Comparison of ENCODE assay signal across 9 cellular contexts in genomic region chr19:40713939-40714338, GRCh38. TPM values are rescaled to one million over a fixed set of nuclear protein-coding genes. Genes with fewer than 3 reads are reported as not detected.
DNase-seq lines count a peak whose midpoint lies in the region; ATAC-seq, FAIRE-seq and TF ChIP-seq lines count a peak whose summit lies in the region.
"Had no signal": no experiment of that assay in that cellular context is flagged by ENCODE, and none has a peak within 500 bp of the region (broad histone marks: within the 10 kb centered on the region; RNA-seq: fewer than 3 reads in every experiment).

No MANE protein-coding gene starts in this region.

- no peak overlapping the region for H3K4me3 ChIP-seq in HepG2 (replicated peaks in 1 of 3; ENCODE audit: insufficient read depth in 1 of 3, low read depth in 2 of 3, low read length in 3 of 3)
- peak overlapping the region in 1 of 3 donors; percentile 92 for H3K4me3 ChIP-seq in right lobe of liver
- H3K4me3 ChIP-seq in coronary artery = peak overlapping the region; percentile 94

- 0 out of 2 replicates have a peak overlapping the region, but pooled peaks have one; percentile 67 for H3K9ac ChIP-seq in HepG2 (ENCODE audit: insufficient read depth, low read depth, low read length)

- TF ChIP-seq EP300 in HepG2 (IDR thresholded peaks at IDR 0.05; ENCODE audit: low read depth in 2 of 2, low read length in 2 of 2) (no peak), HepG2 (CRISPR knock-in tag; IDR thresholded peaks at IDR 0.05; ENCODE audit: borderline replicate concordance) (no peak)

- no peak for TF ChIP-seq POLR2A in HepG2 (IDR thresholded peaks at IDR 0.05; ENCODE audit: insufficient read depth in 1 of 2, low read depth in 2 of 2, low read length in 2 of 2)
- TF ChIP-seq POLR2A in right lobe of liver (IDR thresholded peaks at IDR 0.05) = no peak

- intact Hi-C loops in HepG2 (cut with micrococcal nuclease; ENCODE audit: unreplicated experiment) = no loop called here
- intact Hi-C loops in right lobe of liver (cut with DNase I) = no loop called here
- intact Hi-C loops in natural killer cell (cut with micrococcal nuclease) = loop anchor here (1.0 kb wide), 1 partner anchor 24 kb away; the partner anchor contains the start of gene NUMBL

- no peaks in the 10 kb centered on the region for H3K9me3 Mint-ChIP-seq in natural killer cell

- WGBS in HepG2 (ENCODE audit: low lambda C conversion rate) = 80% methylated on average over 7 of the region's 11 CpGs
- 93% methylated on average over 3 of the region's 11 CpGs for WGBS in right lobe of liver (ENCODE audit: insufficient coverage, low coverage, low lambda C conversion rate, missing lambda C conversion rate)

- no peak for TF ChIP-seq RAD21 in HepG2 (CRISPR knock-in tag; IDR thresholded peaks at IDR 0.05)

- peak overlapping the region; percentile 99 for H3K27ac Mint-ChIP-seq in natural killer cell

- peak overlapping the region; percentile 94; the same call in 1 of the 2 replicates for H3K4me2 ChIP-seq in HepG2 (ENCODE audit: low read depth, low read length)

- peak overlapping the region; percentile 76 for H3K4me3 Mint-ChIP-seq in natural killer cell

- CTCF ChIA-PET in HepG2 (lab: Yijun Ruan, JAX; ENCODE audit: low intra/inter-chr PET ratio, low total read pairs) = no interaction called here

- H2AFZ ChIP-seq in HepG2 (ENCODE audit: low read length) = no peak overlapping the region

- H3K27me3 Mint-ChIP-seq in natural killer cell (ENCODE audit: low read depth in 2 of 2) = no peaks in the 10 kb centered on the region

- in situ Hi-C loops in HepG2 (cut with HindIII; ENCODE audit: extremely low pct_ligation_motif_present, low pct_unique_long_range_greater_than_20kb) = no loop called here

- BruUV-seq in HepG2 (replicated peaks; lab: Mats Ljungman, UMichigan) = no TSS peak

- H3K36me3 ChIP-seq in HepG2 (replicated peaks in 1 of 2; ENCODE audit: control insufficient read depth in 1 of 2, insufficient read depth in 2 of 2, low read length in 2 of 2) = peaks cover 2 to 7% of the 10 kb centered on the region in 2 experiments; a peak in 3 of 5 replicates
- peaks cover 0 to 34% (median 4%) of the 10 kb centered on the region in 4 donors for H3K36me3 ChIP-seq in right lobe of liver

- no peak for ATAC-seq in HepG2
- no peak for ATAC-seq in right lobe of liver
- no peak for ATAC-seq in natural killer cell
- no peak for ATAC-seq in HG03442 (IDR thresholded peaks at IDR 0.05; ENCODE audit: unreplicated experiment)

- peaks cover 3% of the 10 kb centered on the region for H3K36me3 Mint-ChIP-seq in natural killer cell

- H3K27ac ChIP-seq in HepG2 (ENCODE audit: extremely low read length, insufficient read depth, low read length) (no peak overlapping the region), right lobe of liver (peak overlapping the region in 1 of 3 donors; percentile 43), coronary artery (peak overlapping the region; percentile 94 to 98)

- peaks cover 17% of the 10 kb centered on the region for H3K79me2 ChIP-seq in HepG2 (ENCODE audit: insufficient read depth, low read length)

- H4K20me1 ChIP-seq in HepG2 (ENCODE audit: insufficient read depth, low read length) = no peaks in the 10 kb centered on the region

- DNase-seq in HepG2 (ENCODE audit: low spot score) (no peak), right lobe of liver (no peak), coronary artery (ENCODE audit: low spot score) (no peak), natural killer cell (no peak), T1000 (lab: John Stamatoyannopoulos, UW) (no peak), HCEC 1CT (no peak)
- DNase-seq in activated effector memory CD4-positive, alpha-beta T cell treated with Interleukin-2 at 50 U/mL for 16 hours = no peak
- DNase-seq: KBM-7 had no signal

- POLR2A ChIA-PET in HepG2 (lab: Yijun Ruan, JAX) = interaction anchor here (1.0 kb wide), 1 partner anchor 64 kb away, joined by 6 read pairs; the partner anchor contains the start of gene RAB4B

- H3K27me3 ChIP-seq in HepG2 (ENCODE audit: control insufficient read depth in 1 of 2, insufficient read depth in 2 of 2, low read length in 2 of 2) (no peaks in the 10 kb centered on the region; a peak in 1 of 5 replicates), right lobe of liver (no peaks in the 10 kb centered on the region)

- peaks cover 38 to 55% of the 10 kb centered on the region in 2 donors for H3K4me1 Mint-ChIP-seq in natural killer cell

- FAIRE-seq in HepG2 (lab: Jason Lieb, UNC) = no peak

- H3K9me3 ChIP-seq in HepG2 (ENCODE audit: low read length) = no peaks in the 10 kb centered on the region
- H3K9me3 ChIP-seq in right lobe of liver = no peaks in the 10 kb centered on the region

- H3K4me1 ChIP-seq in HepG2 (ENCODE audit: insufficient read depth, low read length) (peaks cover 19% of the 10 kb centered on the region), right lobe of liver (peaks cover 0 to 20% (median 8%) of the 10 kb centered on the region in 4 donors)

- no peak for TF ChIP-seq CTCF in HepG2 (CRISPR knock-in tag; IDR thresholded peaks at IDR 0.05)
- TF ChIP-seq CTCF in right lobe of liver (IDR thresholded peaks at IDR 0.05) = no peak
- no peak for TF ChIP-seq CTCF in coronary artery (IDR thresholded peaks at IDR 0.05)
- TF ChIP-seq CTCF in natural killer cell (IDR thresholded peaks at IDR 0.05) = no peak

RNA-seq across cellular contexts. Expression of gene COQ8B, which starts 2.7 kb away (rescaled TPM):
- total RNA-seq in HepG2 (2016; rRNA removed; fragmentation: Illumina TruSeq; extraction: Trizol) = 10.3 and 17.2 TPM in 2 replicates
- total RNA-seq in HepG2 (2016; cell fraction: cytosol; rRNA removed; fragmentation: Illumina TruSeq; extraction: Trizol; ENCODE audit: low read depth) = 11.6 and 12.3 TPM in 2 replicates
- 8.6 and 17.5 TPM in 2 replicates for total RNA-seq in HepG2 (2016; cell fraction: insoluble cytoplasmic fraction; rRNA removed; fragmentation: Illumina TruSeq; extraction: Trizol)
- 16.6 and 19.5 TPM in 2 replicates for total RNA-seq in HepG2 (2016; cell fraction: membrane; rRNA removed; fragmentation: Illumina TruSeq; extraction: Trizol)
- total RNA-seq in HepG2 (2016; cell fraction: nucleus; rRNA removed; fragmentation: Illumina TruSeq; extraction: Trizol) = 13.3 and 18.3 TPM in 2 replicates
- 12.3 and 14.7 TPM in 2 replicates for polyA plus RNA-seq in HepG2 (2011; rRNA removed)
- polyA plus RNA-seq in HepG2 (2011; cell fraction: cytosol; rRNA removed) = 9.9 and 15.6 TPM in 2 replicates
- 54.2 and 65.2 TPM in 2 replicates for polyA plus RNA-seq in HepG2 (2011; cell fraction: nucleus; rRNA removed)
- polyA plus RNA-seq in HepG2 (2012) = 8.7 and 13.0 TPM in 2 replicates
- polyA plus RNA-seq in HepG2 (2016; cell fraction: cytosol; fragmentation: Illumina TruSeq; extraction: Trizol; ENCODE audit: low read depth) = 5.6 and 6.3 TPM in 2 replicates
- polyA plus RNA-seq in HepG2 (2016; cell fraction: insoluble cytoplasmic fraction; fragmentation: Illumina TruSeq; extraction: Trizol; ENCODE audit: low read depth) = 7.8 and 9.6 TPM in 2 replicates
- polyA plus RNA-seq in HepG2 (2016; cell fraction: membrane; fragmentation: Illumina TruSeq; extraction: Trizol; ENCODE audit: low read depth) = 8.1 and 8.4 TPM in 2 replicates
- polyA plus RNA-seq in HepG2 (2016; cell fraction: nucleus; fragmentation: Illumina TruSeq; extraction: Trizol; ENCODE audit: insufficient read depth, low read depth) = 21.5 and 25.0 TPM in 2 replicates
- polyA minus RNA-seq in HepG2 (2011; rRNA and poly(A)+ RNA removed; ENCODE audit: low replicate concordance) = 22.0 and 30.0 TPM in 2 replicates
- 7.7 and 9.0 TPM in 2 replicates for polyA minus RNA-seq in HepG2 (2011; cell fraction: cytosol; rRNA and poly(A)+ RNA removed)
- 19.1 and 21.8 TPM in 2 replicates for polyA minus RNA-seq in HepG2 (2011; cell fraction: nucleus; rRNA and poly(A)+ RNA removed)
- 10 to 100 TPM; 15.1 to 30.6 (median 25.6) TPM for total RNA-seq in right lobe of liver
- total RNA-seq in natural killer cell = 10 to 100 TPM; 31.8 to 46.7 (median 39.6) TPM

RNA-seq across cellular contexts. Expression of gene ITPKC, which starts 3.0 kb away (rescaled TPM):
- total RNA-seq in HepG2 (2016; rRNA removed; fragmentation: Illumina TruSeq; extraction: Trizol) (11.2 and 11.3 TPM in 2 replicates), right lobe of liver (10 to 100 TPM in 3 of 6 experiments, 1 to 10 TPM in 3; 6.8 to 19.7 (median 11.1) TPM), natural killer cell (10 to 100 TPM in 2 of 3 donors, 1 to 10 TPM in 1; 8.7 to 11.1 (median 11.0) TPM)
- total RNA-seq in HepG2 (2016; cell fraction: cytosol; rRNA removed; fragmentation: Illumina TruSeq; extraction: Trizol; ENCODE audit: low read depth) = 2.2 and 2.9 TPM in 2 replicates
- total RNA-seq in HepG2 (2016; cell fraction: insoluble cytoplasmic fraction; rRNA removed; fragmentation: Illumina TruSeq; extraction: Trizol) = 11.1 and 11.2 TPM in 2 replicates
- 6.2 and 7.0 TPM in 2 replicates for total RNA-seq in HepG2 (2016; cell fraction: membrane; rRNA removed; fragmentation: Illumina TruSeq; extraction: Trizol)
- total RNA-seq in HepG2 (2016; cell fraction: nucleus; rRNA removed; fragmentation: Illumina TruSeq; extraction: Trizol) = 9.4 and 10.1 TPM in 2 replicates
- polyA plus RNA-seq in HepG2 (2011; rRNA removed) = 6.9 and 12.4 TPM in 2 replicates
- polyA plus RNA-seq in HepG2 (2011; cell fraction: cytosol; rRNA removed) = 7.5 and 8.3 TPM in 2 replicates
- polyA plus RNA-seq in HepG2 (2011; cell fraction: nucleus; rRNA removed) = 10.9 and 11.5 TPM in 2 replicates
- polyA plus RNA-seq in HepG2 (2012) = 5.5 and 8.9 TPM in 2 replicates
- 1.6 and 1.9 TPM in 2 replicates for polyA plus RNA-seq in HepG2 (2016; cell fraction: cytosol; fragmentation: Illumina TruSeq; extraction: Trizol; ENCODE audit: low read depth)
- 9.6 and 11.1 TPM in 2 replicates for polyA plus RNA-seq in HepG2 (2016; cell fraction: insoluble cytoplasmic fraction; fragmentation: Illumina TruSeq; extraction: Trizol; ENCODE audit: low read depth)
- 4.0 and 4.4 TPM in 2 replicates for polyA plus RNA-seq in HepG2 (2016; cell fraction: membrane; fragmentation: Illumina TruSeq; extraction: Trizol; ENCODE audit: low read depth)
- 16.8 and 17.2 TPM in 2 replicates for polyA plus RNA-seq in HepG2 (2016; cell fraction: nucleus; fragmentation: Illumina TruSeq; extraction: Trizol; ENCODE audit: insufficient read depth, low read depth)
- 7.6 and 22.0 TPM in 2 replicates for polyA minus RNA-seq in HepG2 (2011; rRNA and poly(A)+ RNA removed; ENCODE audit: low replicate concordance)
- 4.2 and 6.6 TPM in 2 replicates for polyA minus RNA-seq in HepG2 (2011; cell fraction: cytosol; rRNA and poly(A)+ RNA removed)
- polyA minus RNA-seq in HepG2 (2011; cell fraction: nucleus; rRNA and poly(A)+ RNA removed) = 5.5 and 7.5 TPM in 2 replicates

RNA-seq across cellular contexts. Expression of gene NUMBL, which starts 23.5 kb away (rescaled TPM):
- 0.20 and 0.49 TPM in 2 replicates for total RNA-seq in HepG2 (2016; rRNA removed; fragmentation: Illumina TruSeq; extraction: Trizol)
- total RNA-seq in HepG2 (2016; cell fraction: cytosol; rRNA removed; fragmentation: Illumina TruSeq; extraction: Trizol; ENCODE audit: low read depth) = 0.09 and 0.10 TPM in 2 replicates
- 0.04 and 0.58 TPM in 2 replicates for total RNA-seq in HepG2 (2016; cell fraction: insoluble cytoplasmic fraction; rRNA removed; fragmentation: Illumina TruSeq; extraction: Trizol)
- 0.25 and 0.52 TPM in 2 replicates for total RNA-seq in HepG2 (2016; cell fraction: membrane; rRNA removed; fragmentation: Illumina TruSeq; extraction: Trizol)
- total RNA-seq in HepG2 (2016; cell fraction: nucleus; rRNA removed; fragmentation: Illumina TruSeq; extraction: Trizol) = 0.69 and 2.1 TPM in 2 replicates
- polyA plus RNA-seq in HepG2 (2011; rRNA removed) = 2.2 and 2.3 TPM in 2 replicates
- polyA plus RNA-seq in HepG2 (2011; cell fraction: cytosol; rRNA removed) = 0.67 and 0.90 TPM in 2 replicates
- polyA plus RNA-seq in HepG2 (2011; cell fraction: nucleus; rRNA removed) = 21.6 and 25.2 TPM in 2 replicates
- polyA plus RNA-seq in HepG2 (2012) = 0.78 and 2.1 TPM in 2 replicates
- polyA plus RNA-seq in HepG2 (2016; cell fraction: cytosol; fragmentation: Illumina TruSeq; extraction: Trizol; ENCODE audit: low read depth) = 0.10 and 0.11 TPM in 2 replicates
- 0.27 and 0.56 TPM in 2 replicates for polyA plus RNA-seq in HepG2 (2016; cell fraction: insoluble cytoplasmic fraction; fragmentation: Illumina TruSeq; extraction: Trizol; ENCODE audit: low read depth)
- 0.07 and 0.19 TPM in 2 replicates for polyA plus RNA-seq in HepG2 (2016; cell fraction: membrane; fragmentation: Illumina TruSeq; extraction: Trizol; ENCODE audit: low read depth)
- 4.8 and 6.7 TPM in 2 replicates for polyA plus RNA-seq in HepG2 (2016; cell fraction: nucleus; fragmentation: Illumina TruSeq; extraction: Trizol; ENCODE audit: insufficient read depth, low read depth)
- 1.2 and 14.1 TPM in 2 replicates for polyA minus RNA-seq in HepG2 (2011; rRNA and poly(A)+ RNA removed; ENCODE audit: low replicate concordance)
- polyA minus RNA-seq in HepG2 (2011; cell fraction: cytosol; rRNA and poly(A)+ RNA removed) = 0.35 and 0.99 TPM in 2 replicates
- 2.8 and 2.9 TPM in 2 replicates for polyA minus RNA-seq in HepG2 (2011; cell fraction: nucleus; rRNA and poly(A)+ RNA removed)
- total RNA-seq in right lobe of liver = 10 to 100 TPM in 3 of 6 experiments, 1 to 10 TPM in 3; 6.1 to 19.6 (median 10.5) TPM
- total RNA-seq in natural killer cell = 10 to 100 TPM in 2 of 3 donors, 1 to 10 TPM in 1; 9.9 to 19.5 (median 10.2) TPM

RNA-seq across cellular contexts. Expression of gene ACTMAP, which starts 36.3 kb away (rescaled TPM):
- 2.2 and 3.9 TPM in 2 replicates for total RNA-seq in HepG2 (2016; rRNA removed; fragmentation: Illumina TruSeq; extraction: Trizol)
- total RNA-seq in HepG2 (2016; cell fraction: cytosol; rRNA removed; fragmentation: Illumina TruSeq; extraction: Trizol; ENCODE audit: low read depth) = 2.1 and 5.1 TPM in 2 replicates
- total RNA-seq in HepG2 (2016; cell fraction: insoluble cytoplasmic fraction; rRNA removed; fragmentation: Illumina TruSeq; extraction: Trizol) = 2.2 and 3.3 TPM in 2 replicates
- total RNA-seq in HepG2 (2016; cell fraction: membrane; rRNA removed; fragmentation: Illumina TruSeq; extraction: Trizol) = 4.4 and 4.8 TPM in 2 replicates
- total RNA-seq in HepG2 (2016; cell fraction: nucleus; rRNA removed; fragmentation: Illumina TruSeq; extraction: Trizol) = 3.9 and 4.4 TPM in 2 replicates
- polyA plus RNA-seq in HepG2 (2011; rRNA removed) = 7.9 and 11.3 TPM in 2 replicates
- 4.7 and 5.7 TPM in 2 replicates for polyA plus RNA-seq in HepG2 (2011; cell fraction: cytosol; rRNA removed)
- 30.8 and 31.7 TPM in 2 replicates for polyA plus RNA-seq in HepG2 (2011; cell fraction: nucleus; rRNA removed)
- polyA plus RNA-seq in HepG2 (2012) = 13.1 and 16.5 TPM in 2 replicates
- polyA plus RNA-seq in HepG2 (2016; cell fraction: cytosol; fragmentation: Illumina TruSeq; extraction: Trizol; ENCODE audit: low read depth) = 4.5 and 4.7 TPM in 2 replicates
- polyA plus RNA-seq in HepG2 (2016; cell fraction: insoluble cytoplasmic fraction; fragmentation: Illumina TruSeq; extraction: Trizol; ENCODE audit: low read depth) = 10.5 and 13.7 TPM in 2 replicates
- 12.4 and 14.6 TPM in 2 replicates for polyA plus RNA-seq in HepG2 (2016; cell fraction: membrane; fragmentation: Illumina TruSeq; extraction: Trizol; ENCODE audit: low read depth)
- polyA plus RNA-seq in HepG2 (2016; cell fraction: nucleus; fragmentation: Illumina TruSeq; extraction: Trizol; ENCODE audit: insufficient read depth, low read depth) = 46.1 and 49.5 TPM in 2 replicates
- polyA minus RNA-seq in HepG2 (2011; rRNA and poly(A)+ RNA removed; ENCODE audit: low replicate concordance) = 11.2 and 11.8 TPM in 2 replicates
- polyA minus RNA-seq in HepG2 (2011; cell fraction: cytosol; rRNA and poly(A)+ RNA removed) = 8.1 and 9.0 TPM in 2 replicates
- polyA minus RNA-seq in HepG2 (2011; cell fraction: nucleus; rRNA and poly(A)+ RNA removed) = 5.2 and 5.3 TPM in 2 replicates
- 10 to 100 TPM in 2 of 6 experiments, 1 to 10 TPM in 4; 2.9 to 11.2 (median 4.4) TPM for total RNA-seq in right lobe of liver
- total RNA-seq in natural killer cell = 1 to 10 TPM; 5.9 to 9.6 (median 8.2) TPM

RNA-seq across cellular contexts. Expression of gene SNRPA, which starts 37.1 kb away (rescaled TPM):
- total RNA-seq in HepG2 (2016; rRNA removed; fragmentation: Illumina TruSeq; extraction: Trizol) = 55.6 and 59.6 TPM in 2 replicates
- 30.9 and 37.5 TPM in 2 replicates for total RNA-seq in HepG2 (2016; cell fraction: cytosol; rRNA removed; fragmentation: Illumina TruSeq; extraction: Trizol; ENCODE audit: low read depth)
- total RNA-seq in HepG2 (2016; cell fraction: insoluble cytoplasmic fraction; rRNA removed; fragmentation: Illumina TruSeq; extraction: Trizol) = 43.3 and 60.9 TPM in 2 replicates
- total RNA-seq in HepG2 (2016; cell fraction: membrane; rRNA removed; fragmentation: Illumina TruSeq; extraction: Trizol) = 30.2 and 35.2 TPM in 2 replicates
- total RNA-seq in HepG2 (2016; cell fraction: nucleus; rRNA removed; fragmentation: Illumina TruSeq; extraction: Trizol) = 40.9 and 42.9 TPM in 2 replicates
- polyA plus RNA-seq in HepG2 (2011; rRNA removed) = 111 and 162 TPM in 2 replicates
- polyA plus RNA-seq in HepG2 (2011; cell fraction: cytosol; rRNA removed) = 36.8 and 67.8 TPM in 2 replicates
- 112 and 136 TPM in 2 replicates for polyA plus RNA-seq in HepG2 (2011; cell fraction: nucleus; rRNA removed)
- 55.3 and 58.7 TPM in 2 replicates for polyA plus RNA-seq in HepG2 (2012)
- polyA plus RNA-seq in HepG2 (2016; cell fraction: cytosol; fragmentation: Illumina TruSeq; extraction: Trizol; ENCODE audit: low read depth) = 31.4 and 37.9 TPM in 2 replicates
- polyA plus RNA-seq in HepG2 (2016; cell fraction: insoluble cytoplasmic fraction; fragmentation: Illumina TruSeq; extraction: Trizol; ENCODE audit: low read depth) = 87.1 and 104 TPM in 2 replicates
- 41.6 and 53.2 TPM in 2 replicates for polyA plus RNA-seq in HepG2 (2016; cell fraction: membrane; fragmentation: Illumina TruSeq; extraction: Trizol; ENCODE audit: low read depth)
- 106 and 112 TPM in 2 replicates for polyA plus RNA-seq in HepG2 (2016; cell fraction: nucleus; fragmentation: Illumina TruSeq; extraction: Trizol; ENCODE audit: insufficient read depth, low read depth)
- polyA minus RNA-seq in HepG2 (2011; rRNA and poly(A)+ RNA removed; ENCODE audit: low replicate concordance) = 182 and 255 TPM in 2 replicates
- 80.0 and 106 TPM in 2 replicates for polyA minus RNA-seq in HepG2 (2011; cell fraction: cytosol; rRNA and poly(A)+ RNA removed)
- 49.1 and 73.4 TPM in 2 replicates for polyA minus RNA-seq in HepG2 (2011; cell fraction: nucleus; rRNA and poly(A)+ RNA removed)
- 10 to 100 TPM; 21.4 to 33.1 (median 24.7) TPM for total RNA-seq in right lobe of liver
- 10 to 100 TPM; 56.2 to 65.9 (median 60.9) TPM for total RNA-seq in natural killer cell
